ENCODE assay signal across 16 cellular contexts in genomic region chr14:76261371-76261811, GRCh38.
A peak's percentile ranks its signal among the peaks of the same experiment; 100 is the strongest.
DNase-seq lines count a peak whose midpoint lies in the region; ATAC-seq, FAIRE-seq and TF ChIP-seq lines count a peak whose summit lies in the region.
"Had no signal": no experiment of that assay in that cellular context is flagged by ENCODE, and none has a peak within 500 bp of the region (broad histone marks: within the 10 kb centered on the region; RNA-seq: fewer than 3 reads in every experiment).

No MANE protein-coding gene starts in this region.

- 32% methylated on average over 6 of the region's 6 CpGs for WGBS in right cardiac atrium

- no peaks in the 10 kb centered on the region for H3K9me3 ChIP-seq in right cardiac atrium (ENCODE audit: control insufficient read depth, low read length)
- H3K9me3 ChIP-seq: adrenal gland had no signal

- no peak overlapping the region for H3K27ac ChIP-seq in coronary artery
- no peak overlapping the region for H3K27ac ChIP-seq in right cardiac atrium (ENCODE audit: low read length)
- H3K27ac ChIP-seq: adrenal gland, C4-2B, GM23248, skin epidermis had no signal

- H3K4me1 ChIP-seq in right cardiac atrium (ENCODE audit: control insufficient read depth, insufficient read depth, low read length), result no peaks in the 10 kb centered on the region
- H3K4me1 ChIP-seq: adrenal gland had no signal

- H3K9me3 Mint-ChIP-seq in activated naive CD8-positive, alpha-beta T cell treated with anti-CD3 and anti-CD28 coated beads for 36 hours, result no peaks in the 10 kb centered on the region
- H3K9me3 Mint-ChIP-seq: natural killer cell had no signal

- ATAC-seq in sciatic nerve, result peak; percentile 84
- ATAC-seq in right cardiac atrium, result no peak
- ATAC-seq: activated CD4-positive, CD25-positive, alpha-beta regulatory T cell treated with anti-CD3 and anti-CD28 coated beads, Interleukin-2, amount 50 U/mL, for 24 hours; left colon; natural killer cell had no signal

- peaks cover 2% of the 10 kb centered on the region for H3K4me1 Mint-ChIP-seq in activated naive CD8-positive, alpha-beta T cell treated with anti-CD3 and anti-CD28 coated beads for 36 hours

- peaks cover 3% of the 10 kb centered on the region for H3K36me3 Mint-ChIP-seq in activated naive CD8-positive, alpha-beta T cell treated with anti-CD3 and anti-CD28 coated beads for 36 hours
- H3K36me3 Mint-ChIP-seq: natural killer cell had no signal

- intact Hi-C loops in sciatic nerve (cut with DNase I), result no loop called here
- intact Hi-C loops in right cardiac atrium (cut with DNase I), result no loop called here

- peak; percentile 23 for FAIRE-seq in HTR-8/SVneo (lab: Jason Lieb, UNC)
- FAIRE-seq: frontal cortex had no signal

- H3K27ac Mint-ChIP-seq in activated naive CD8-positive, alpha-beta T cell treated with anti-CD3 and anti-CD28 coated beads for 36 hours, result no peak overlapping the region
- H3K27ac Mint-ChIP-seq: natural killer cell had no signal

- no peaks in the 10 kb centered on the region for H3K27me3 ChIP-seq in right cardiac atrium (ENCODE audit: control insufficient read depth, insufficient read depth)
- H3K27me3 ChIP-seq: adrenal gland had no signal

- H3K4me3 ChIP-seq in fibroblast of the aortic adventitia (ENCODE audit: low read depth, low read length), result no peak overlapping the region
- no peak overlapping the region for H3K4me3 ChIP-seq in coronary artery
- H3K4me3 ChIP-seq in right cardiac atrium (ENCODE audit: low read length), result no peak overlapping the region
- H3K4me3 ChIP-seq: adrenal gland, GM23248, skin epidermis had no signal

- peaks cover 14% of the 10 kb centered on the region for H3K27me3 Mint-ChIP-seq in activated naive CD8-positive, alpha-beta T cell treated with anti-CD3 and anti-CD28 coated beads for 36 hours

- TF ChIP-seq CTCF in fibroblast of the aortic adventitia (IDR thresholded peaks at IDR 0.05; ENCODE audit: insufficient read depth, low read length) (no peak), coronary artery (IDR thresholded peaks at IDR 0.05) (no peak)

- DNase-seq in HTR-8/SVneo (ENCODE audit: insufficient read length, low spot score) (no peak), SK-MEL-5 (ENCODE audit: low read depth, low spot score) (peak; percentile 53), fibroblast of the aortic adventitia (ENCODE audit: low read depth) (peak; percentile 19), sciatic nerve (ENCODE audit: low spot score) (no peak), HT-29 (ENCODE audit: low spot score) (no peak), coronary artery (ENCODE audit: low spot score) (no peak), right cardiac atrium (no peak)
- no peak for DNase-seq in activated naive CD8-positive, alpha-beta T cell treated with anti-CD3 and anti-CD28 coated beads for 36 hours
- DNase-seq: adrenal gland, GM23248, left colon, natural killer cell had no signal

- H3K4me3 Mint-ChIP-seq in activated naive CD8-positive, alpha-beta T cell treated with anti-CD3 and anti-CD28 coated beads for 36 hours, result no peak overlapping the region
- H3K4me3 Mint-ChIP-seq: natural killer cell had no signal

- in situ Hi-C loops in SK-MEL-5 (cut with HindIII; ENCODE audit: low pct_unique_long_range_greater_than_20kb, low sequenced_read_pairs), result no loop called here

Comparison
In these comparisons a context has a peak if more than half of its experiments do, and no peak if none do; other contexts are left out.
1. DNase-seq: peak in SK-MEL-5 (single experiment) and fibroblast of the aortic adventitia (single experiment); none in HTR-8/SVneo (single experiment), sciatic nerve (single experiment), activated naive CD8-positive, alpha-beta T cell treated with anti-CD3 and anti-CD28 coated beads for 36 hours (single experiment), HT-29 (single experiment), coronary artery (single experiment) and right cardiac atrium (0 of 3).